In genomic region chr17:6421700-6422604, GRCh38 we compare ENCODE assay signal across 9 cellular contexts. TPM values are rescaled to one million over a fixed set of nuclear protein-coding genes. Genes with fewer than 3 reads are reported as not detected.
DNase-seq lines count a peak whose midpoint lies in the region; ATAC-seq and TF ChIP-seq lines count a peak whose summit lies in the region.
"Had no signal": no experiment of that assay in that cellular context is flagged by ENCODE, and none has a peak within 500 bp of the region (broad histone marks: within the 10 kb centered on the region; RNA-seq: fewer than 3 reads in every experiment).

No MANE protein-coding gene starts in this region.

- no peak overlapping the region for H3K4me2 ChIP-seq in Karpas-422 (ENCODE audit: low read depth, low read length, poor library complexity, severe bottlenecking)

- H3K4me3 ChIP-seq in Karpas-422 (ENCODE audit: low read length) (no peak overlapping the region), tibial artery (no peak overlapping the region)

- intact Hi-C loops in activated T-helper 2 cell treated with anti-CD3 and anti-CD28 coated beads, Interferon-gamma antibody, Interleukin-2, Interleukin-4, amounts not matched to agents 10 μg/mL and 5 μg/mL and 100 μg/mL, durations not matched to agents 14 hours and 24 hours and 36 hours (cut with micrococcal nuclease): loop anchor here (1.0 to 10.0 kb wide), 4 partner anchors 47 to 835 kb away; no protein-coding TSS in a partner anchor
- intact Hi-C loops in tibial artery (cut with DNase I; ENCODE audit: low total_unique reads): loop anchor here (5.0 kb wide), 1 partner anchor 835 kb away; no protein-coding TSS in a partner anchor

- H3K4me1 Mint-ChIP-seq in activated T-helper 2 cell treated with anti-CD3 and anti-CD28 coated beads, Interferon-gamma antibody, Interleukin-2, Interleukin-4, amounts not matched to agents 10 μg/mL and 5 μg/mL and 100 μg/mL, durations not matched to agents 14 hours and 24 hours and 36 hours (ENCODE audit: low read depth): peaks cover 6% of the 10 kb centered on the region
- H3K4me1 Mint-ChIP-seq in osteocyte (ENCODE audit: unreplicated experiment): no peaks in the 10 kb centered on the region

- no peaks in the 10 kb centered on the region for H3K27me3 ChIP-seq in Karpas-422 (ENCODE audit: low read length)
- H3K27me3 ChIP-seq in tibial artery: peaks cover 0 to 54% of the 10 kb centered on the region in 2 donors

- no peak for ATAC-seq in GM21360 (IDR thresholded peaks at IDR 0.05; ENCODE audit: unreplicated experiment)

- H3K9me3 ChIP-seq in Karpas-422 (ENCODE audit: low read length): no peaks in the 10 kb centered on the region
- H3K9me3 ChIP-seq in tibial artery: no peaks in the 10 kb centered on the region

- H3K4me3 Mint-ChIP-seq in activated T-helper 2 cell treated with anti-CD3 and anti-CD28 coated beads, Interferon-gamma antibody, Interleukin-2, Interleukin-4, amounts not matched to agents 10 μg/mL and 5 μg/mL and 100 μg/mL, durations not matched to agents 14 hours and 24 hours and 36 hours (ENCODE audit: low read depth): no peak overlapping the region
- H3K4me3 Mint-ChIP-seq in osteocyte (ENCODE audit: unreplicated experiment): no peak overlapping the region
- H3K4me3 Mint-ChIP-seq: T-helper 1 cell treated with Interleukin-12 subunit alpha and Interleukin-12 subunit beta and Interleukin-4 antibody, amounts not matched to agents 30 μg/mL and 1 μg/mL, for 36 hours had no signal

- no peaks in the 10 kb centered on the region for H3K36me3 Mint-ChIP-seq in activated T-helper 2 cell treated with anti-CD3 and anti-CD28 coated beads, Interferon-gamma antibody, Interleukin-2, Interleukin-4, amounts not matched to agents 10 μg/mL and 5 μg/mL and 100 μg/mL, durations not matched to agents 14 hours and 24 hours and 36 hours (ENCODE audit: low read depth)
- no peaks in the 10 kb centered on the region for H3K36me3 Mint-ChIP-seq in osteocyte (ENCODE audit: unreplicated experiment)

- no peak overlapping the region for H3K27ac Mint-ChIP-seq in activated T-helper 2 cell treated with anti-CD3 and anti-CD28 coated beads, Interferon-gamma antibody, Interleukin-2, Interleukin-4, amounts not matched to agents 10 μg/mL and 5 μg/mL and 100 μg/mL, durations not matched to agents 14 hours and 24 hours and 36 hours
- no peak overlapping the region for H3K27ac Mint-ChIP-seq in osteocyte (ENCODE audit: unreplicated experiment)
- H3K27ac Mint-ChIP-seq: T-helper 1 cell treated with Interleukin-12 subunit alpha and Interleukin-12 subunit beta and Interleukin-4 antibody, amounts not matched to agents 30 μg/mL and 1 μg/mL, for 36 hours had no signal

- no peaks in the 10 kb centered on the region for H3K9me2 ChIP-seq in Karpas-422 (replicated peaks; ENCODE audit: insufficient read depth, low read length)

- no peak overlapping the region for H3K27ac ChIP-seq in Karpas-422 (ENCODE audit: low read length)
- no peak overlapping the region for H3K27ac ChIP-seq in tibial artery

- peaks cover 51% of the 10 kb centered on the region for H3K27me3 Mint-ChIP-seq in activated T-helper 2 cell treated with anti-CD3 and anti-CD28 coated beads, Interferon-gamma antibody, Interleukin-2, Interleukin-4, amounts not matched to agents 10 μg/mL and 5 μg/mL and 100 μg/mL, durations not matched to agents 14 hours and 24 hours and 36 hours (ENCODE audit: low read depth)
- H3K27me3 Mint-ChIP-seq in osteocyte (ENCODE audit: unreplicated experiment): peaks cover 4% of the 10 kb centered on the region

- H4K20me1 ChIP-seq in Karpas-422 (ENCODE audit: insufficient read depth, low read depth, low read length): no peaks in the 10 kb centered on the region

- no peak overlapping the region for H2AFZ ChIP-seq in Karpas-422 (ENCODE audit: low read length)

- H3K4me1 ChIP-seq in Karpas-422 (ENCODE audit: low read length): no peaks in the 10 kb centered on the region
- H3K4me1 ChIP-seq in tibial artery: no peaks in the 10 kb centered on the region

- H3K79me2 ChIP-seq in Karpas-422 (ENCODE audit: low read length): no peaks in the 10 kb centered on the region

- TF ChIP-seq CTCF in osteocyte (IDR thresholded peaks at IDR 0.05): peak; percentile 91
- TF ChIP-seq CTCF in tibial artery (IDR thresholded peaks at IDR 0.05): peak; percentile 82 to 93

- H3K9ac ChIP-seq in Karpas-422 (ENCODE audit: low read length): no peak overlapping the region

- DNase-seq in DMS 273 treated with DMSO at 0.1 percent for 48 hours (lab: John Stamatoyannopoulos, UW): peak; percentile 1
- DNase-seq in Karpas-422: peak; percentile 89
- peak; percentile 81 to 83 for DNase-seq in SHP77 (lab: John Stamatoyannopoulos, UW)
- DNase-seq in activated T-helper 2 cell treated with anti-CD3 and anti-CD28 coated beads, Interferon-gamma antibody, Interleukin-2, Interleukin-4, amounts not matched to agents 10 μg/mL and 5 μg/mL and 100 μg/mL, durations not matched to agents 14 hours and 24 hours and 36 hours (ENCODE audit: low spot score): peak; percentile 57
- peak; percentile 76 for DNase-seq in foreskin melanocyte
- DNase-seq in osteocyte (ENCODE audit: extremely low spot score, unreplicated experiment): peak; percentile 92
- peak; percentile 77 to 84 for DNase-seq in tibial artery

- H3K36me3 ChIP-seq in Karpas-422 (ENCODE audit: insufficient read depth, low read length) (no peaks in the 10 kb centered on the region), tibial artery (no peaks in the 10 kb centered on the region)

- no peaks in the 10 kb centered on the region for H3K9me3 Mint-ChIP-seq in activated T-helper 2 cell treated with anti-CD3 and anti-CD28 coated beads, Interferon-gamma antibody, Interleukin-2, Interleukin-4, amounts not matched to agents 10 μg/mL and 5 μg/mL and 100 μg/mL, durations not matched to agents 14 hours and 24 hours and 36 hours
- no peaks in the 10 kb centered on the region for H3K9me3 Mint-ChIP-seq in osteocyte (ENCODE audit: unreplicated experiment)
- H3K9me3 Mint-ChIP-seq: T-helper 1 cell treated with Interleukin-12 subunit alpha and Interleukin-12 subunit beta and Interleukin-4 antibody, amounts not matched to agents 30 μg/mL and 1 μg/mL, for 36 hours had no signal

RNA-seq across cellular contexts. Expression of gene AIPL1, which starts 13.0 kb away (rescaled TPM):
- not detected in 2 replicates for total RNA-seq in Karpas-422 (2014; rRNA removed; shearing (Covaris generic); ENCODE audit: low replicate concordance)
- not detected in 2 replicates for total RNA-seq in activated T-helper 2 cell treated with anti-CD3 and anti-CD28 coated beads, Interferon-gamma antibody, Interleukin-2, Interleukin-4, amounts not matched to agents 10 μg/mL and 5 μg/mL and 100 μg/mL, durations not matched to agents 14 hours and 24 hours and 36 hours
- total RNA-seq in osteocyte: not detected in 2 replicates

RNA-seq across cellular contexts. Expression of gene PIMREG, which starts 22.3 kb away (rescaled TPM):
- not detected in 2 replicates for total RNA-seq in Karpas-422 (2014; rRNA removed; shearing (Covaris generic); ENCODE audit: low replicate concordance)
- 8.9 and 9.3 TPM in 2 replicates for total RNA-seq in activated T-helper 2 cell treated with anti-CD3 and anti-CD28 coated beads, Interferon-gamma antibody, Interleukin-2, Interleukin-4, amounts not matched to agents 10 μg/mL and 5 μg/mL and 100 μg/mL, durations not matched to agents 14 hours and 24 hours and 36 hours
- total RNA-seq in osteocyte: 8.0 and 8.9 TPM in 2 replicates

Comparison
In these comparisons a context has a peak if more than half of its experiments do, and no peak if none do; other contexts are left out.
1. DNase-seq: peak in every context shown above with its lines; median percentile 92 in osteocyte; 89 in Karpas-422; 82 in SHP77; 80 in tibial artery; 76 in foreskin melanocyte; 57 in activated T-helper 2 cell treated with anti-CD3 and anti-CD28 coated beads, Interferon-gamma antibody, Interleukin-2, Interleukin-4, amounts not matched to agents 10 μg/mL and 5 μg/mL and 100 μg/mL, durations not matched to agents 14 hours and 24 hours and 36 hours; 1 in DMS 273 treated with DMSO at 0.1 percent for 48 hours.